12 cellular contexts compared by ENCODE assay signal in the genomic region with DNA sequence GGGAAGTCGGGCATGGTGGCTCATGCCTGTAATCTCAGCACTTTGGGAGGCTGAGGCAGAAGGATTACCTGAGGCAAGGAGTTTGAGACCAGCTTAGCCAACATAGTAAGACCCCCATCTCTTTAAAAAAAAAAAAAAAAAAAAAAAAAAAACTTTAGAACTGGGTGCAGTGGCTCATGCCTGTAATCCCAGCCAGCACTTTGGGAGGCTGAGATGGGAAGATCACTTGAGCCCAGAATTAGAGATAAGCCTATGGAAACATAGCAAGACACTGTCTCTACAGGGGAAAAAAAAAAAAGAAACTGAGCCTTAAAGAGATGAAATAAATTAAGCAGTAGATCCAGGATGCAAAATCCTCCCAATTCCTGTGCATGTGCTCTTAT. TPM values are rescaled to one million over a fixed set of nuclear protein-coding genes. Genes with fewer than 3 reads are reported as not detected.
DNase-seq lines count a peak whose midpoint lies in the region; ATAC-seq and TF ChIP-seq lines count a peak whose summit lies in the region.
"Had no signal": no experiment of that assay in that cellular context is flagged by ENCODE, and none has a peak within 500 bp of the region (broad histone marks: within the 10 kb centered on the region; RNA-seq: fewer than 3 reads in every experiment).

No MANE protein-coding gene starts in this region.

- no peak for DNase-seq in T-helper 2 cell treated with Interferon-gamma antibody and Interleukin-4, amounts not matched to agents 5 μg/mL and 100 μg/mL, for 36 hours (ENCODE audit: low spot score)
- DNase-seq in T-helper 2 cell (no peak), neural crest cell (ENCODE audit: low read depth, low spot score) (no peak), HuH-7.5 (ENCODE audit: low spot score) (no peak)
- no peak for DNase-seq in activated naive CD8-positive, alpha-beta T cell treated with anti-CD3 and anti-CD28 coated beads for 36 hours
- DNase-seq: cortex of kidney, NCI-H1092 treated with DMSO at 0.1 percent for 48 hours, NCI-H2227 treated with DMSO at 0.1 percent for 48 hours, testis had no signal

- peak overlapping the region; percentile 99 for H3K4me3 Mint-ChIP-seq in T-helper 2 cell treated with Interferon-gamma antibody and Interleukin-4, amounts not matched to agents 5 μg/mL and 100 μg/mL, for 36 hours
- H3K4me3 Mint-ChIP-seq in IgD-negative memory B cell (peak overlapping the region in 3 of 4 donors; percentile 24 to 96 (median 94)), neural crest cell (peak overlapping the region; percentile 98)
- H3K4me3 Mint-ChIP-seq in activated naive CD8-positive, alpha-beta T cell treated with anti-CD3 and anti-CD28 coated beads for 36 hours = peak overlapping the region; percentile 94

- TF ChIP-seq CTCF in neural crest cell (conservative IDR thresholded peaks at IDR 0.05) = no peak

- H3K27ac Mint-ChIP-seq in T-helper 2 cell treated with Interferon-gamma antibody and Interleukin-4, amounts not matched to agents 5 μg/mL and 100 μg/mL, for 36 hours = peak overlapping the region; percentile 93
- H3K27ac Mint-ChIP-seq in IgD-negative memory B cell = peak overlapping the region in 1 of 3 donors; percentile 86
- peak overlapping the region; percentile 97 for H3K27ac Mint-ChIP-seq in activated naive CD8-positive, alpha-beta T cell treated with anti-CD3 and anti-CD28 coated beads for 36 hours
- no peak overlapping the region for H3K27ac Mint-ChIP-seq in neural crest cell (ENCODE audit: unreplicated experiment)

- H3K27me3 Mint-ChIP-seq in T-helper 2 cell treated with Interferon-gamma antibody and Interleukin-4, amounts not matched to agents 5 μg/mL and 100 μg/mL, for 36 hours (ENCODE audit: low read depth) = peaks cover 2% of the 10 kb centered on the region
- H3K27me3 Mint-ChIP-seq in IgD-negative memory B cell (peaks cover 4% of the 10 kb centered on the region), neural crest cell (ENCODE audit: low read depth) (no peaks in the 10 kb centered on the region)
- peaks cover 7% of the 10 kb centered on the region for H3K27me3 Mint-ChIP-seq in activated naive CD8-positive, alpha-beta T cell treated with anti-CD3 and anti-CD28 coated beads for 36 hours

- H3K4me1 Mint-ChIP-seq in T-helper 2 cell treated with Interferon-gamma antibody and Interleukin-4, amounts not matched to agents 5 μg/mL and 100 μg/mL, for 36 hours (ENCODE audit: low read depth) = peaks cover 45% of the 10 kb centered on the region
- H3K4me1 Mint-ChIP-seq in IgD-negative memory B cell (peaks cover 7 to 28% (median 27%) of the 10 kb centered on the region in 3 donors), neural crest cell (peaks cover 37% of the 10 kb centered on the region)
- peaks cover 41% of the 10 kb centered on the region for H3K4me1 Mint-ChIP-seq in activated naive CD8-positive, alpha-beta T cell treated with anti-CD3 and anti-CD28 coated beads for 36 hours

- ATAC-seq in GM18861 (IDR thresholded peaks at IDR 0.05; ENCODE audit: unreplicated experiment) = no peak
- ATAC-seq in GM19452 (IDR thresholded peaks at IDR 0.05; ENCODE audit: unreplicated experiment) = no peak

- H3K36me3 Mint-ChIP-seq in T-helper 2 cell treated with Interferon-gamma antibody and Interleukin-4, amounts not matched to agents 5 μg/mL and 100 μg/mL, for 36 hours (ENCODE audit: low read depth) = peaks cover 26% of the 10 kb centered on the region
- peaks cover 2% of the 10 kb centered on the region for H3K36me3 Mint-ChIP-seq in IgD-negative memory B cell
- peaks cover 30% of the 10 kb centered on the region for H3K36me3 Mint-ChIP-seq in activated naive CD8-positive, alpha-beta T cell treated with anti-CD3 and anti-CD28 coated beads for 36 hours
- H3K36me3 Mint-ChIP-seq in neural crest cell (ENCODE audit: low read depth) = peaks cover 13% of the 10 kb centered on the region

- H3K9me3 Mint-ChIP-seq in T-helper 2 cell treated with Interferon-gamma antibody and Interleukin-4, amounts not matched to agents 5 μg/mL and 100 μg/mL, for 36 hours = no peaks in the 10 kb centered on the region
- H3K9me3 Mint-ChIP-seq in IgD-negative memory B cell = no peaks in the 10 kb centered on the region
- H3K9me3 Mint-ChIP-seq in activated naive CD8-positive, alpha-beta T cell treated with anti-CD3 and anti-CD28 coated beads for 36 hours = no peaks in the 10 kb centered on the region
- H3K9me3 Mint-ChIP-seq in neural crest cell = no peaks in the 10 kb centered on the region

RNA-seq across cellular contexts. Expression of gene PA2G4, which starts 1.7 kb away (rescaled TPM):
- polyA plus RNA-seq in IgD-negative memory B cell = 112 TPM
- total RNA-seq in activated naive CD8-positive, alpha-beta T cell treated with anti-CD3 and anti-CD28 coated beads for 36 hours = 100 to 1,000 TPM; 552 to 588 TPM
- 201 and 213 TPM in 2 replicates for total RNA-seq in neural crest cell

RNA-seq across cellular contexts. Expression of gene RPL41, which starts 13.8 kb away (rescaled TPM):
- 8,874 TPM for polyA plus RNA-seq in IgD-negative memory B cell
- total RNA-seq in activated naive CD8-positive, alpha-beta T cell treated with anti-CD3 and anti-CD28 coated beads for 36 hours = 1,000 to 10,000 TPM; 5,444 to 5,630 TPM
- 4,478 and 4,582 TPM in 2 replicates for total RNA-seq in neural crest cell

RNA-seq across cellular contexts. Expression of gene ZC3H10, which starts 15.4 kb away (rescaled TPM):
- 2.9 TPM for polyA plus RNA-seq in IgD-negative memory B cell
- total RNA-seq in activated naive CD8-positive, alpha-beta T cell treated with anti-CD3 and anti-CD28 coated beads for 36 hours = 1 to 10 TPM; 6.9 to 7.2 TPM
- 19.1 and 19.3 TPM in 2 replicates for total RNA-seq in neural crest cell

RNA-seq across cellular contexts. Expression of gene ERBB3, which starts 22.7 kb away (rescaled TPM):
- polyA plus RNA-seq in IgD-negative memory B cell = 0.83 TPM
- under 1 TPM; 0.82 to 0.97 TPM for total RNA-seq in activated naive CD8-positive, alpha-beta T cell treated with anti-CD3 and anti-CD28 coated beads for 36 hours
- 144 and 152 TPM in 2 replicates for total RNA-seq in neural crest cell

RNA-seq across cellular contexts. Expression of gene ESYT1, which starts 25.4 kb away (rescaled TPM):
- polyA plus RNA-seq in IgD-negative memory B cell = 156 TPM
- 100 to 1,000 TPM; 153 to 155 TPM for total RNA-seq in activated naive CD8-positive, alpha-beta T cell treated with anti-CD3 and anti-CD28 coated beads for 36 hours
- 118 and 121 TPM in 2 replicates for total RNA-seq in neural crest cell
